ENCODE assay signal across 9 cellular contexts in genomic region chr1:73639494-73639893, GRCh38.
"Had no signal": no experiment of that assay in that cellular context is flagged by ENCODE, and none has a peak within 500 bp of the region (broad histone marks: within the 10 kb centered on the region; RNA-seq: fewer than 3 reads in every experiment).

No MANE protein-coding gene starts in this region.

- H3K4me3 ChIP-seq: GM23248, HAP-1, K562 had no signal

- H3K36me3 ChIP-seq: HAP-1 had no signal

- FAIRE-seq: HTR-8/SVneo, K562 had no signal

- DNase-seq: GM23248, GOT3, H7, HFFc6, KG1 had no signal

- H2AFZ ChIP-seq: GM23248 had no signal

- H3K9ac ChIP-seq: GM23248 had no signal

- ATAC-seq: HCT116, K562 had no signal

- H3K27ac ChIP-seq: GM23248 had no signal

- H3K9me3 ChIP-seq: HAP-1 had no signal

- H3K4me1 ChIP-seq: HAP-1 had no signal
